ENCODE assay signal across 9 cellular contexts in the genomic region with DNA sequence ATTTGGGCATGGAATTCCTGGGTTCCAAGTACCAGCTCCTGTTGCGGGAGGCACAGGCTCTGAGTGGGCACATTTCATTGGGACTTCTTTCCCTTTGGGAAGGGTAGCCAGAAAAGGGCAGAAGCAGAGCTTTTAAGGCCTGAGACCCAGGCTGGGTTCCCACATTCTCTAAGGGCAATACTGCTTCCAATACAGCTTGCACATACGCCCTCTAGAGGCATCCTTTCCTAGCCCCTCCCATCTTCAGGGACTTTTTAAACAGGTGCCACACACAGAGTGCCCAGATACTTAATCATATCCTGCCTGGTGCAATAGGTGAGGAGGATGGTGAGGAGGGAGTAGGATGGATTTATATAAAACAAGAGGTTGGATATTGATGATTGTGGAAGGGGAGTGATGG. TPM values are rescaled to one million over a fixed set of nuclear protein-coding genes. Genes with fewer than 3 reads are reported as not detected.
DNase-seq lines count a peak whose midpoint lies in the region; ATAC-seq and TF ChIP-seq lines count a peak whose summit lies in the region.
"Had no signal": no experiment of that assay in that cellular context is flagged by ENCODE, and none has a peak within 500 bp of the region (broad histone marks: within the 10 kb centered on the region; RNA-seq: fewer than 3 reads in every experiment).

No MANE protein-coding gene starts in this region.

- H3K4me3 Mint-ChIP-seq in activated naive CD8-positive, alpha-beta T cell treated with anti-CD3 and anti-CD28 coated beads for 36 hours, result no peak overlapping the region
- no peak overlapping the region for H3K4me3 Mint-ChIP-seq in stimulated activated effector memory CD8-positive, alpha-beta T cell treated with anti-CD3 and anti-CD28 coated beads, Interleukin-12 subunit alpha, Interleukin-12 subunit beta, amount 100 ng/mL, for 72 hours

- H3K4me3 ChIP-seq in KMS-11 (IDR thresholded peaks at IDR 0.05; ENCODE audit: insufficient read depth, low read depth, low read length), result no peak overlapping the region
- no peak overlapping the region for H3K4me3 ChIP-seq in smooth muscle cell

- H3K27ac ChIP-seq in KMS-11 (no peak overlapping the region), smooth muscle cell (ENCODE audit: low read depth) (no peak overlapping the region)

- no peak overlapping the region for H3K27ac Mint-ChIP-seq in activated naive CD8-positive, alpha-beta T cell treated with anti-CD3 and anti-CD28 coated beads for 36 hours
- no peak overlapping the region for H3K27ac Mint-ChIP-seq in stimulated activated effector memory CD8-positive, alpha-beta T cell treated with anti-CD3 and anti-CD28 coated beads, Interleukin-12 subunit alpha, Interleukin-12 subunit beta, amount 100 ng/mL, for 72 hours

- peaks cover 45% of the 10 kb centered on the region for H3K27me3 Mint-ChIP-seq in activated naive CD8-positive, alpha-beta T cell treated with anti-CD3 and anti-CD28 coated beads for 36 hours

- 44% methylated on average over 2 of the region's 2 CpGs for WGBS in smooth muscle cell (ENCODE audit: low lambda C conversion rate)

- H2AFZ ChIP-seq in KMS-11 (ENCODE audit: low read depth) (no peak overlapping the region), smooth muscle cell (ENCODE audit: low read depth) (no peak overlapping the region)

- no peaks in the 10 kb centered on the region for H4K20me1 ChIP-seq in KMS-11 (ENCODE audit: insufficient read depth)
- no peaks in the 10 kb centered on the region for H4K20me1 ChIP-seq in smooth muscle cell (ENCODE audit: low read depth)

- no peaks in the 10 kb centered on the region for H3K36me3 Mint-ChIP-seq in activated naive CD8-positive, alpha-beta T cell treated with anti-CD3 and anti-CD28 coated beads for 36 hours
- no peaks in the 10 kb centered on the region for H3K36me3 Mint-ChIP-seq in stimulated activated effector memory CD8-positive, alpha-beta T cell treated with anti-CD3 and anti-CD28 coated beads, Interleukin-12 subunit alpha, Interleukin-12 subunit beta, amount 100 ng/mL, for 72 hours

- H3K9me3 Mint-ChIP-seq in activated naive CD8-positive, alpha-beta T cell treated with anti-CD3 and anti-CD28 coated beads for 36 hours, result no peaks in the 10 kb centered on the region
- H3K9me3 Mint-ChIP-seq in stimulated activated effector memory CD8-positive, alpha-beta T cell treated with anti-CD3 and anti-CD28 coated beads, Interleukin-12 subunit alpha, Interleukin-12 subunit beta, amount 100 ng/mL, for 72 hours, result no peaks in the 10 kb centered on the region

- peak; percentile 66 for ATAC-seq in GM21515 (IDR thresholded peaks at IDR 0.05; ENCODE audit: unreplicated experiment)
- ATAC-seq in stimulated activated effector memory CD8-positive, alpha-beta T cell treated with anti-CD3 and anti-CD28 coated beads, Interleukin-12 subunit alpha, Interleukin-12 subunit beta, amount 100 ng/mL, for 72 hours, result peak; percentile 66

- H3K36me3 ChIP-seq in KMS-11 (ENCODE audit: insufficient read depth) (no peaks in the 10 kb centered on the region), smooth muscle cell (ENCODE audit: low read depth) (no peaks in the 10 kb centered on the region)

- H3K79me2 ChIP-seq in KMS-11 (ENCODE audit: insufficient read depth, low read depth), result no peaks in the 10 kb centered on the region
- no peaks in the 10 kb centered on the region for H3K79me2 ChIP-seq in smooth muscle cell (ENCODE audit: low read depth)

- peaks cover 11% of the 10 kb centered on the region for H3K4me1 Mint-ChIP-seq in activated naive CD8-positive, alpha-beta T cell treated with anti-CD3 and anti-CD28 coated beads for 36 hours
- H3K4me1 Mint-ChIP-seq in stimulated activated effector memory CD8-positive, alpha-beta T cell treated with anti-CD3 and anti-CD28 coated beads, Interleukin-12 subunit alpha, Interleukin-12 subunit beta, amount 100 ng/mL, for 72 hours, result peaks cover 9% of the 10 kb centered on the region

- no peak overlapping the region for H3K4me2 ChIP-seq in KMS-11
- no peak overlapping the region for H3K4me2 ChIP-seq in smooth muscle cell

- H3K9me3 ChIP-seq in smooth muscle cell (replicated peaks; ENCODE audit: low read depth), result no peaks in the 10 kb centered on the region

- no peak overlapping the region for H3K9ac ChIP-seq in KMS-11
- no peak overlapping the region for H3K9ac ChIP-seq in smooth muscle cell (ENCODE audit: low read depth)

- peak; percentile 56; the same call in 1 of the 2 replicates for TF ChIP-seq CTCF in KMS-11 (conservative IDR thresholded peaks at IDR 0.05; ENCODE audit: low read depth, low read length)
- no peak for TF ChIP-seq CTCF in smooth muscle cell (IDR thresholded peaks at IDR 0.05; ENCODE audit: borderline replicate concordance, insufficient read depth, poor library complexity, severe bottlenecking)

- H3K4me1 ChIP-seq in KMS-11 (ENCODE audit: low read depth, poor library complexity, severe bottlenecking) (no peaks in the 10 kb centered on the region), smooth muscle cell (ENCODE audit: low read depth) (peaks cover 13% of the 10 kb centered on the region)

- DNase-seq in DMS153 (lab: John Stamatoyannopoulos, UW), result peak; percentile 10
- no peak for DNase-seq in DMS153 treated with DMSO at 0.1 percent for 48 hours (lab: John Stamatoyannopoulos, UW; ENCODE audit: unreplicated experiment)
- DNase-seq in activated naive CD8-positive, alpha-beta T cell treated with anti-CD3 and anti-CD28 coated beads for 36 hours, result peak; percentile 8
- DNase-seq in stimulated activated effector memory CD8-positive, alpha-beta T cell treated with anti-CD3 and anti-CD28 coated beads, Interleukin-12 subunit alpha, Interleukin-12 subunit beta, amount 100 ng/mL, for 72 hours (ENCODE audit: low spot score in 2 of 2), result no peak
- no peak for DNase-seq in smooth muscle cell (lab: John Stamatoyannopoulos, UW; ENCODE audit: unreplicated experiment)
- no peak for DNase-seq in NCI-H1417 treated with DMSO at 0.1 percent for 48 hours (lab: John Stamatoyannopoulos, UW)

- no peaks in the 10 kb centered on the region for H3F3A ChIP-seq in smooth muscle cell (ENCODE audit: low read depth)

- no peaks in the 10 kb centered on the region for H3K27me3 ChIP-seq in KMS-11 (ENCODE audit: insufficient read depth, low read depth)
- peaks cover 56% of the 10 kb centered on the region for H3K27me3 ChIP-seq in smooth muscle cell (ENCODE audit: low read depth)

RNA-seq across cellular contexts. Expression of gene GPR88, which starts 5.7 kb away (rescaled TPM):
- total RNA-seq in activated naive CD8-positive, alpha-beta T cell treated with anti-CD3 and anti-CD28 coated beads for 36 hours, result under 1 TPM in 1 of 2 experiments, not detected in 1; 0.08 TPM
- 0.40 TPM in 1 of 2 replicates, not detected in the other for total RNA-seq in smooth muscle cell
- not detected in 2 replicates for polyA plus RNA-seq in smooth muscle cell
- total RNA-seq: T-helper 2 cell treated with Interferon-gamma antibody and Interleukin-4, amounts not matched to agents 100 ng/mL and 5 ng/mL, for 36 hours had no signal

Comparison
In these comparisons a context has a peak if more than half of its experiments do, and no peak if none do; other contexts are left out.
1. DNase-seq: peak in DMS153 (single experiment) and activated naive CD8-positive, alpha-beta T cell treated with anti-CD3 and anti-CD28 coated beads for 36 hours (single experiment); none in DMS153 treated with DMSO at 0.1 percent for 48 hours (single experiment), stimulated activated effector memory CD8-positive, alpha-beta T cell treated with anti-CD3 and anti-CD28 coated beads, Interleukin-12 subunit alpha, Interleukin-12 subunit beta, amount 100 ng/mL, for 72 hours (0 of 2), smooth muscle cell (single experiment) and NCI-H1417 treated with DMSO at 0.1 percent for 48 hours (single experiment).